ENCODE assay signal across 38 cellular contexts in genomic region chr12:117473856-117474255, GRCh38.
"Had no signal": no experiment of that assay in that cellular context is flagged by ENCODE, and none has a peak within 500 bp of the region (broad histone marks: within the 10 kb centered on the region; RNA-seq: fewer than 3 reads in every experiment).

No MANE protein-coding gene starts in this region.

- H3K27ac ChIP-seq: adrenal gland, ascending aorta, cardiac muscle cell, VCaP had no signal

- H3K4me3 ChIP-seq: adrenal gland, ascending aorta, cardiac muscle cell had no signal

- H3K4me1 ChIP-seq: adrenal gland, ascending aorta had no signal

- FAIRE-seq: bronchial epithelial cell, TTC549 had no signal

- H3K4me3 Mint-ChIP-seq: activated B cell treated with CpG ODN at 0.5 μM for 24 hours; activated CD4-positive, alpha-beta memory T cell treated with anti-CD3 and anti-CD28 coated beads for 36 hours; activated CD4-positive, alpha-beta T cell treated with anti-CD3 and anti-CD28 coated beads, Interleukin-2, amount 10 ng/mL, durations not matched to agents 24 days and 14 days; activated CD8-positive, alpha-beta T cell treated with anti-CD3 and anti-CD28 coated beads for 36 hours; activated naive CD4-positive, alpha-beta T cell treated with anti-CD3 and anti-CD28 coated beads for 36 hours; activated naive CD8-positive, alpha-beta T cell treated with anti-CD3 and anti-CD28 coated beads for 36 hours; activated T-cell treated with anti-CD3 and anti-CD28 coated beads, Interleukin-2, amount 50 U/mL, for 4 hours; activated T-cell treated with anti-CD3 and anti-CD28 coated beads, Interleukin-2, amount 50 U/mL, for 72 hours; activated T-helper 1 cell treated with anti-CD3 and anti-CD28 coated beads, Interleukin-12 subunit alpha, Interleukin-12 subunit beta, Interleukin-2, Interleukin-4 antibody, amounts not matched to agents 30 ng/mL and 10 ng/mL and 1 ng/mL, durations not matched to agents 14 hours and 24 hours and 36 hours; activated T-helper 17 cell treated with anti-CD3 and anti-CD28 coated beads, Interleukin-2, amount 50 U/mL, for 72 hours; brain; central memory CD8-positive, alpha-beta T cell; T-helper 1 cell treated with Interleukin-12 subunit alpha and Interleukin-12 subunit beta and Interleukin-4 antibody, amounts not matched to agents 30 μg/mL and 1 μg/mL, for 36 hours; T-helper 2 cell treated with Interferon-gamma antibody and Interleukin-4, amounts not matched to agents 5 μg/mL and 100 μg/mL, for 36 hours had no signal

- H3K27me3 Mint-ChIP-seq: activated B cell treated with CpG ODN at 0.5 μM for 24 hours; activated CD4-positive, alpha-beta memory T cell treated with anti-CD3 and anti-CD28 coated beads for 36 hours; activated CD4-positive, alpha-beta T cell treated with anti-CD3 and anti-CD28 coated beads, Interleukin-2, amount 10 ng/mL, durations not matched to agents 24 days and 14 days; activated CD8-positive, alpha-beta T cell treated with anti-CD3 and anti-CD28 coated beads for 36 hours had no signal

- H3K36me3 ChIP-seq: adrenal gland, ascending aorta, cardiac muscle cell had no signal

- H3K9me3 Mint-ChIP-seq: activated naive CD8-positive, alpha-beta T cell treated with anti-CD3 and anti-CD28 coated beads for 36 hours had no signal

- H3K4me1 Mint-ChIP-seq: activated B cell treated with CpG ODN at 0.5 μM for 24 hours; activated CD4-positive, alpha-beta T cell treated with anti-CD3 and anti-CD28 coated beads, Interleukin-2, amount 10 ng/mL, durations not matched to agents 24 days and 14 days; activated naive CD8-positive, alpha-beta T cell treated with anti-CD3 and anti-CD28 coated beads for 36 hours; activated T-helper 17 cell treated with anti-CD3 and anti-CD28 coated beads, Interleukin-2, amount 50 U/mL, for 72 hours; brain; central memory CD8-positive, alpha-beta T cell had no signal

- H3K27ac Mint-ChIP-seq: activated B cell treated with CpG ODN at 0.5 μM for 24 hours; activated CD4-positive, alpha-beta memory T cell treated with anti-CD3 and anti-CD28 coated beads for 36 hours; activated CD4-positive, alpha-beta T cell treated with anti-CD3 and anti-CD28 coated beads, Interleukin-2, amount 10 ng/mL, durations not matched to agents 24 days and 14 days; activated CD8-positive, alpha-beta T cell treated with anti-CD3 and anti-CD28 coated beads for 36 hours; activated naive CD4-positive, alpha-beta T cell treated with anti-CD3 and anti-CD28 coated beads for 36 hours; activated naive CD4-positive, alpha-beta T cell treated with anti-CD3 and anti-CD28 coated beads, Interleukin-2, amount 50 U/mL, for 72 hours; activated naive CD8-positive, alpha-beta T cell treated with anti-CD3 and anti-CD28 coated beads for 36 hours; activated T-cell treated with anti-CD3 and anti-CD28 coated beads, Interleukin-2, amount 50 U/mL, for 72 hours; activated T-helper 1 cell treated with anti-CD3 and anti-CD28 coated beads, Interleukin-12 subunit alpha, Interleukin-12 subunit beta, Interleukin-2, Interleukin-4 antibody, amounts not matched to agents 30 ng/mL and 10 ng/mL and 1 ng/mL, durations not matched to agents 14 hours and 24 hours and 36 hours; activated T-helper 17 cell treated with anti-CD3 and anti-CD28 coated beads, Interleukin-2, amount 50 U/mL, for 72 hours; brain; T-helper 1 cell treated with Interleukin-12 subunit alpha and Interleukin-12 subunit beta and Interleukin-4 antibody, amounts not matched to agents 30 μg/mL and 1 μg/mL, for 36 hours; T-helper 2 cell treated with Interferon-gamma antibody and Interleukin-4, amounts not matched to agents 5 μg/mL and 100 μg/mL, for 36 hours had no signal

- H3K36me3 Mint-ChIP-seq: activated CD4-positive, alpha-beta memory T cell treated with anti-CD3 and anti-CD28 coated beads for 36 hours; activated naive CD8-positive, alpha-beta T cell treated with anti-CD3 and anti-CD28 coated beads for 36 hours had no signal

- H3K9me3 ChIP-seq: adrenal gland had no signal

- H3K27me3 ChIP-seq: adrenal gland, ascending aorta, cardiac muscle cell had no signal

- DNase-seq: activated B cell treated with CpG ODN at 0.5 μM for 24 hours; activated CD4-positive, alpha-beta memory T cell treated with anti-CD3 and anti-CD28 coated beads for 36 hours; activated CD4-positive, alpha-beta T cell treated with anti-CD3 and anti-CD28 coated beads for 4 hours; activated CD4-positive, alpha-beta T cell treated with anti-CD3 and anti-CD28 coated beads, Interleukin-2, amount 10 ng/mL, durations not matched to agents 24 days and 14 days; activated CD4-positive, alpha-beta T cell treated with anti-CD3 and anti-CD28 coated beads, Interleukin-2, amount 50 U/mL, for 1 hour; activated CD4-positive, alpha-beta T cell treated with anti-CD3 and anti-CD28 coated beads, Interleukin-2, amount 50 U/mL, for 4 hours; activated CD4-positive, CD25-positive, alpha-beta regulatory T cell treated with anti-CD3 and anti-CD28 coated beads, Interleukin-2, amount 50 U/mL, for 72 hours; activated CD8-positive, alpha-beta memory T cell treated with anti-CD3 and anti-CD28 coated beads, Interleukin-2, amount 50 U/mL, for 4 hours; activated CD8-positive, alpha-beta T cell treated with anti-CD3 and anti-CD28 coated beads for 36 hours; activated effector memory CD4-positive, alpha-beta T cell treated with anti-CD3 and anti-CD28 coated beads, Interleukin-2, amount 50 U/mL, for 16 hours; activated gamma-delta T cell treated with Interleukin-2 at 50 U/mL for 16 hours; activated naive CD4-positive, alpha-beta T cell; activated naive CD4-positive, alpha-beta T cell treated with anti-CD3 and anti-CD28 coated beads for 36 hours; activated naive CD4-positive, alpha-beta T cell treated with anti-CD3 and anti-CD28 coated beads, Interleukin-2, amount 50 U/mL, for 16 hours; activated naive CD8-positive, alpha-beta T cell treated with anti-CD3 and anti-CD28 coated beads for 36 hours; activated T-cell treated with anti-CD3 and anti-CD28 coated beads for 4 hours; activated T-cell treated with anti-CD3 and anti-CD28 coated beads, Interleukin-2, amount 50 U/mL, for 1 hour; activated T-cell treated with anti-CD3 and anti-CD28 coated beads, Interleukin-2, amount 50 U/mL, for 4 hours; activated T-cell treated with anti-CD3 and anti-CD28 coated beads, Interleukin-2, amount 50 U/mL, for 72 hours; adrenal gland; amniotic stem cell; caudate nucleus; SW 1271; T-helper 1 cell; T-helper 2 cell; T-helper 9 cell had no signal
